2 cellular contexts compared by ENCODE assay signal in the genomic region with DNA sequence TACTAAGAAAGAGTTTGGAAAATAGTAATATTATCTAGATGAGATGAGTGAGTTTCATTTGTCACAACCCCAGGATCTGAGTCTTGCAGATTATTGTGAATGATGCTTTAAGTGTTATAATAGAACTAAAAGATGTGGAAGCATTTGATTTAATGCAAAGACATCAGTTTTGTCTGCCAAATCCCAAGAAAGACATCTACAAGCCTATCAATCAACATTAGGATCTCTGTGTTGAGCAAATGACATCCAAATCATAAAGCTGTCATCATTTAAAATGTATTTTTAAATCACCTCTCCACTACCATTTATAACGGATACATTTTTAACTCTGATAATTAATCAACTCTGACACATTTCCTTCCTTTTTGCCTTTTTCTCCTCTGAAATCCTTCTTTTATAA.
A peak's percentile ranks its signal among the peaks of the same experiment; 100 is the strongest.
TF ChIP-seq lines count a peak whose summit lies in the region.

No MANE protein-coding gene starts in this region.

TF ChIP-seq in GM12878, 131 proteins besides CTCF, POLR2A, EP300 and RAD21 (continued from another document):
- TF ChIP-seq, protein P1, sequence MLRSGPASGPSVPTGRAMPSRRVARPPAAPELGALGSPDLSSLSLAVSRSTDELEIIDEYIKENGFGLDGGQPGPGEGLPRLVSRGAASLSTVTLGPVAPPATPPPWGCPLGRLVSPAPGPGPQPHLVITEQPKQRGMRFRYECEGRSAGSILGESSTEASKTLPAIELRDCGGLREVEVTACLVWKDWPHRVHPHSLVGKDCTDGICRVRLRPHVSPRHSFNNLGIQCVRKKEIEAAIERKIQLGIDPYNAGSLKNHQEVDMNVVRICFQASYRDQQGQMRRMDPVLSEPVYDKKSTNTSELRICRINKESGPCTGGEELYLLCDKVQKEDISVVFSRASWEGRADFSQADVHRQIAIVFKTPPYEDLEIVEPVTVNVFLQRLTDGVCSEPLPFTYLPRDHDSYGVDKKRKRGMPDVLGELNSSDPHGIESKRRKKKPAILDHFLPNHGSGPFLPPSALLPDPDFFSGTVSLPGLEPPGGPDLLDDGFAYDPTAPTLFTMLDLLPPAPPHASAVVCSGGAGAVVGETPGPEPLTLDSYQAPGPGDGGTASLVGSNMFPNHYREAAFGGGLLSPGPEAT (IDR thresholded peaks at IDR 0.05; ENCODE audit: low read depth): no peak
- TF ChIP-seq YY1 (IDR thresholded peaks at IDR 0.05; ENCODE audit: low read depth, low read length): no peak
- TF ChIP-seq, protein P2, sequence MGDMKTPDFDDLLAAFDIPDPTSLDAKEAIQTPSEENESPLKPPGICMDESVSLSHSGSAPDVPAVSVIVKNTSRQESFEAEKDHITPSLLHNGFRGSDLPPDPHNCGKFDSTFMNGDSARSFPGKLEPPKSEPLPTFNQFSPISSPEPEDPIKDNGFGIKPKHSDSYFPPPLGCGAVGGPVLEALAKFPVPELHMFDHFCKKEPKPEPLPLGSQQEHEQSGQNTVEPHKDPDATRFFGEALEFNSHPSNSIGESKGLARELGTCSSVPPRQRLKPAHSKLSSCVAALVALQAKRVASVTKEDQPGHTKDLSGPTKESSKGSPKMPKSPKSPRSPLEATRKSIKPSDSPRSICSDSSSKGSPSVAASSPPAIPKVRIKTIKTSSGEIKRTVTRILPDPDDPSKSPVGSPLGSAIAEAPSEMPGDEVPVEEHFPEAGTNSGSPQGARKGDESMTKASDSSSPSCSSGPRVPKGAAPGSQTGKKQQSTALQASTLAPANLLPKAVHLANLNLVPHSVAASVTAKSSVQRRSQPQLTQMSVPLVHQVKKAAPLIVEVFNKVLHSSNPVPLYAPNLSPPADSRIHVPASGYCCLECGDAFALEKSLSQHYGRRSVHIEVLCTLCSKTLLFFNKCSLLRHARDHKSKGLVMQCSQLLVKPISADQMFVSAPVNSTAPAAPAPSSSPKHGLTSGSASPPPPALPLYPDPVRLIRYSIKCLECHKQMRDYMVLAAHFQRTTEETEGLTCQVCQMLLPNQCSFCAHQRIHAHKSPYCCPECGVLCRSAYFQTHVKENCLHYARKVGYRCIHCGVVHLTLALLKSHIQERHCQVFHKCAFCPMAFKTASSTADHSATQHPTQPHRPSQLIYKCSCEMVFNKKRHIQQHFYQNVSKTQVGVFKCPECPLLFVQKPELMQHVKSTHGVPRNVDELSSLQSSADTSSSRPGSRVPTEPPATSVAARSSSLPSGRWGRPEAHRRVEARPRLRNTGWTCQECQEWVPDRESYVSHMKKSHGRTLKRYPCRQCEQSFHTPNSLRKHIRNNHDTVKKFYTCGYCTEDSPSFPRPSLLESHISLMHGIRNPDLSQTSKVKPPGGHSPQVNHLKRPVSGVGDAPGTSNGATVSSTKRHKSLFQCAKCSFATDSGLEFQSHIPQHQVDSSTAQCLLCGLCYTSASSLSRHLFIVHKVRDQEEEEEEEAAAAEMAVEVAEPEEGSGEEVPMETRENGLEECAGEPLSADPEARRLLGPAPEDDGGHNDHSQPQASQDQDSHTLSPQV (IDR thresholded peaks at IDR 0.05): no peak
- no peak for TF ChIP-seq HSF1 (IDR thresholded peaks at IDR 0.05; ENCODE audit: low read depth, low read length)
- no peak for TF ChIP-seq ATF7 (IDR thresholded peaks at IDR 0.05; ENCODE audit: low read depth)
- TF ChIP-seq RAD51 (IDR thresholded peaks at IDR 0.05): no peak
- TF ChIP-seq SIN3A (IDR thresholded peaks at IDR 0.05; ENCODE audit: low read depth, low read length): no peak
- TF ChIP-seq ZNF622 (IDR thresholded peaks at IDR 0.05): no peak
- TF ChIP-seq POLR2AphosphoS2 (IDR thresholded peaks at IDR 0.05; ENCODE audit: low read depth, low read length): no peak
- TF ChIP-seq PAX8 (IDR thresholded peaks at IDR 0.05): no peak
- no peak for TF ChIP-seq HDAC6 (IDR thresholded peaks at IDR 0.05; ENCODE audit: unreplicated experiment)
- TF ChIP-seq, protein P3, sequence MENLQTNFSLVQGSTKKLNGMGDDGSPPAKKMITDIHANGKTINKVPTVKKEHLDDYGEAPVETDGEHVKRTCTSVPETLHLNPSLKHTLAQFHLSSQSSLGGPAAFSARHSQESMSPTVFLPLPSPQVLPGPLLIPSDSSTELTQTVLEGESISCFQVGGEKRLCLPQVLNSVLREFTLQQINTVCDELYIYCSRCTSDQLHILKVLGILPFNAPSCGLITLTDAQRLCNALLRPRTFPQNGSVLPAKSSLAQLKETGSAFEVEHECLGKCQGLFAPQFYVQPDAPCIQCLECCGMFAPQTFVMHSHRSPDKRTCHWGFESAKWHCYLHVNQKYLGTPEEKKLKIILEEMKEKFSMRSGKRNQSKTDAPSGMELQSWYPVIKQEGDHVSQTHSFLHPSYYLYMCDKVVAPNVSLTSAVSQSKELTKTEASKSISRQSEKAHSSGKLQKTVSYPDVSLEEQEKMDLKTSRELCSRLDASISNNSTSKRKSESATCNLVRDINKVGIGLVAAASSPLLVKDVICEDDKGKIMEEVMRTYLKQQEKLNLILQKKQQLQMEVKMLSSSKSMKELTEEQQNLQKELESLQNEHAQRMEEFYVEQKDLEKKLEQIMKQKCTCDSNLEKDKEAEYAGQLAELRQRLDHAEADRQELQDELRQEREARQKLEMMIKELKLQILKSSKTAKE (IDR thresholded peaks at IDR 0.05; ENCODE audit: low read depth, poor library complexity, severe bottlenecking): no peak
- TF ChIP-seq CHD1 (IDR thresholded peaks at IDR 0.05; ENCODE audit: low read depth, low read length): no peak
- TF ChIP-seq STAT3 (IDR thresholded peaks at IDR 0.05; ENCODE audit: low read depth, low read length): no peak
- TF ChIP-seq MEF2B (IDR thresholded peaks at IDR 0.05; ENCODE audit: partially characterized antibody, poor library complexity, severe bottlenecking): no peak
- TF ChIP-seq ESRRA (IDR thresholded peaks at IDR 0.05; ENCODE audit: low read length): no peak
TF ChIP-seq in GM12878: peak in this region for 0.

TF ChIP-seq in neural cell, 6 proteins besides CTCF, POLR2A, EP300 and RAD21 (continued from another document):
- TF ChIP-seq, protein P4, sequence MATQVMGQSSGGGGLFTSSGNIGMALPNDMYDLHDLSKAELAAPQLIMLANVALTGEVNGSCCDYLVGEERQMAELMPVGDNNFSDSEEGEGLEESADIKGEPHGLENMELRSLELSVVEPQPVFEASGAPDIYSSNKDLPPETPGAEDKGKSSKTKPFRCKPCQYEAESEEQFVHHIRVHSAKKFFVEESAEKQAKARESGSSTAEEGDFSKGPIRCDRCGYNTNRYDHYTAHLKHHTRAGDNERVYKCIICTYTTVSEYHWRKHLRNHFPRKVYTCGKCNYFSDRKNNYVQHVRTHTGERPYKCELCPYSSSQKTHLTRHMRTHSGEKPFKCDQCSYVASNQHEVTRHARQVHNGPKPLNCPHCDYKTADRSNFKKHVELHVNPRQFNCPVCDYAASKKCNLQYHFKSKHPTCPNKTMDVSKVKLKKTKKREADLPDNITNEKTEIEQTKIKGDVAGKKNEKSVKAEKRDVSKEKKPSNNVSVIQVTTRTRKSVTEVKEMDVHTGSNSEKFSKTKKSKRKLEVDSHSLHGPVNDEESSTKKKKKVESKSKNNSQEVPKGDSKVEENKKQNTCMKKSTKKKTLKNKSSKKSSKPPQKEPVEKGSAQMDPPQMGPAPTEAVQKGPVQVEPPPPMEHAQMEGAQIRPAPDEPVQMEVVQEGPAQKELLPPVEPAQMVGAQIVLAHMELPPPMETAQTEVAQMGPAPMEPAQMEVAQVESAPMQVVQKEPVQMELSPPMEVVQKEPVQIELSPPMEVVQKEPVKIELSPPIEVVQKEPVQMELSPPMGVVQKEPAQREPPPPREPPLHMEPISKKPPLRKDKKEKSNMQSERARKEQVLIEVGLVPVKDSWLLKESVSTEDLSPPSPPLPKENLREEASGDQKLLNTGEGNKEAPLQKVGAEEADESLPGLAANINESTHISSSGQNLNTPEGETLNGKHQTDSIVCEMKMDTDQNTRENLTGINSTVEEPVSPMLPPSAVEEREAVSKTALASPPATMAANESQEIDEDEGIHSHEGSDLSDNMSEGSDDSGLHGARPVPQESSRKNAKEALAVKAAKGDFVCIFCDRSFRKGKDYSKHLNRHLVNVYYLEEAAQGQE (IDR thresholded peaks at IDR 0.05; ENCODE audit: borderline replicate concordance): peak; percentile 84
TF ChIP-seq in neural cell: peak in this region for 2.
